Comparison of ENCODE assay signal across 25 cellular contexts in the genomic region with DNA sequence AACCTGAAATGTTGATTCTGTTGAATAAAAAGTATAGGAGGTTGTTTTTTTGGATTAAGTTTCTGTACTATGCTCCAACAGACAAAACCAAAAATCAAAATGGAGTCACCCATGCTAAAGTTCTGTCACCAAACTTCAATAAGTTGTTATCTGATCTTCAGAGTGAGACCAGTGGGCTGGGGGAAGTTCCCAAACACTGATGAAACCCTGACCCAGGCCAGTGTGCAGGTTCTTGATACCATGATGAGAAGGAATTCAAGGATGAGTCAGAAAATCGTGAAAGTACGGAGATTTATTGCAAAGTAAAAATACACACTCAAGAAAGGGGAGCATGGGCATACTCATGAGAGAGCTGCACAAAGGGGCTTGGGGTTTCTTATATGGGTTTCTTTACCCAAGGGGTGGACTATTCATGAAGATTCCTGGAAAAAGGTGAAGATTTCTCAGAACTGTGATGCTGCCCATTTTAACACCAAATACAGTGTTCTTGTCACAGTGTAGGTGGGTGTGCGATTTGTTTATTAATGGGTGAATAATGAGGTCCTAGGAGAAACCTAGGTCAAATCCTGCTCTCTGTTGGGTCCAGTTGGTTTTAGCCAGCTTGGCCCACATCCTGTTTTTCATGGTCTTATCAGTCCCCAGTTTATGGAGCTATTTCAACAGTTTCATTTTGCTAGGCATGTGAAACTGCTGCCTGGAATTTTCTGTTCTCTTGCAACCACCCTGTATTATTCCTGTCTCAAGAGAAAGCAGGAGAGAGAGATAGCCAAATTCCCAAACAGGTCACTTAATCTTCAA. TPM values are rescaled to one million over a fixed set of nuclear protein-coding genes. Genes with fewer than 3 reads are reported as not detected.
DNase-seq lines count a peak whose midpoint lies in the region; ATAC-seq, FAIRE-seq and TF ChIP-seq lines count a peak whose summit lies in the region.
"Had no signal": no experiment of that assay in that cellular context is flagged by ENCODE, and none has a peak within 500 bp of the region (broad histone marks: within the 10 kb centered on the region; RNA-seq: fewer than 3 reads in every experiment).

No MANE protein-coding gene starts in this region.

- TF ChIP-seq CTCF in Loucy (conservative IDR thresholded peaks at IDR 0.05; ENCODE audit: low read length) (no peak), K562 (IDR thresholded peaks at IDR 0.05 in 2 of 3, conservative IDR thresholded peaks at IDR 0.05 in 1 of 3; ENCODE audit: insufficient read depth in 2 of 3, low read depth in 1 of 3, low read length in 3 of 3) (no peak), uterus (IDR thresholded peaks at IDR 0.05) (no peak)

- no peak overlapping the region for H2BK120ac ChIP-seq in mesenchymal stem cell (ENCODE audit: low read depth, low read length)

- H3K27me3 ChIP-seq in Loucy (ENCODE audit: insufficient read depth, low read length, poor library complexity, severe bottlenecking) (no peaks in the 10 kb centered on the region), K562 (ENCODE audit: control insufficient read depth in 2 of 2, insufficient read depth in 2 of 2, low read length in 2 of 2) (no peaks in the 10 kb centered on the region), mesenchymal stem cell (ENCODE audit: control insufficient read depth in 1 of 2, insufficient read depth in 1 of 2, low read length in 2 of 2) (no peaks in the 10 kb centered on the region), uterus (no peaks in the 10 kb centered on the region)
- H3K27me3 ChIP-seq: stomach, transverse colon had no signal

- intact Hi-C loops in K562 (cut with micrococcal nuclease) (no loop called here), uterus (cut with DNase I; ENCODE audit: low total_unique reads) (no loop called here)

- no peaks in the 10 kb centered on the region for H3K79me1 ChIP-seq in mesenchymal stem cell (replicated peaks; ENCODE audit: low read length, poor library complexity, severe bottlenecking)

- no peak for TF ChIP-seq POLR2A in K562 (conservative IDR thresholded peaks at IDR 0.05)
- no peak for TF ChIP-seq POLR2A in uterus (IDR thresholded peaks at IDR 0.05)
- no peak for TF ChIP-seq POLR2A in GM18505 (IDR thresholded peaks at IDR 0.05; ENCODE audit: borderline replicate concordance, extremely low read depth, insufficient read depth, insufficient read length)

- no peaks in the 10 kb centered on the region for H3K79me2 ChIP-seq in Loucy (ENCODE audit: insufficient read depth, low read length)
- H3K79me2 ChIP-seq in K562 (ENCODE audit: control insufficient read depth, insufficient read depth, low read length), result no peaks in the 10 kb centered on the region

- POLR2A ChIA-PET in K562 (lab: Yijun Ruan, JAX), result interaction anchor here (0.6 kb wide), 1 partner anchor 762 kb away, joined by 3 read pairs; no protein-coding TSS in a partner anchor

- H2AFZ ChIP-seq in Loucy (ENCODE audit: low read length) (peak overlapping the region; percentile 41; the same call in 1 of the 2 replicates), K562 (ENCODE audit: low read depth, low read length) (peak overlapping the region; percentile 10; the same call in 1 of the 2 replicates), mesenchymal stem cell (ENCODE audit: low read depth, low read length) (peak overlapping the region; percentile 64)

- no peak overlapping the region for H3K14ac ChIP-seq in mesenchymal stem cell (ENCODE audit: low read length in 2 of 2)

- H3K18ac ChIP-seq in mesenchymal stem cell (ENCODE audit: low read depth in 1 of 2, low read length in 2 of 2), result no peak overlapping the region

- no peak overlapping the region for H3K23ac ChIP-seq in mesenchymal stem cell (ENCODE audit: low read length in 2 of 2)

- no peak overlapping the region for H4K91ac ChIP-seq in mesenchymal stem cell (ENCODE audit: low read length)

- H3K27ac ChIP-seq in K562 (ENCODE audit: extremely low read depth, low read depth, low read length) (no peak overlapping the region), mesenchymal stem cell (ENCODE audit: low read length, poor library complexity, severe bottlenecking) (no peak overlapping the region), uterus (no peak overlapping the region)
- H3K27ac ChIP-seq: lower lobe of right lung, stomach, transverse colon had no signal

- CTCF ChIA-PET in K562 (lab: Yijun Ruan, JAX; ENCODE audit: low intra/inter-chr PET ratio), result no interaction called here

- no peaks in the 10 kb centered on the region for H3K9me1 ChIP-seq in K562 (ENCODE audit: control insufficient read depth, insufficient read depth, low read length)

- TF ChIP-seq RAD21 in K562 (CRISPR knock-in tag; conservative IDR thresholded peaks at IDR 0.05 in 1 of 2, IDR thresholded peaks at IDR 0.05 in 1 of 2), result peak in 1 of 2 experiments; percentile 35; a peak in 1 of 4 replicates

- no peaks in the 10 kb centered on the region for H3F3A ChIP-seq in Loucy (ENCODE audit: low read depth)

- H3K9ac ChIP-seq in Loucy (ENCODE audit: low read depth, low read length, poor library complexity, severe bottlenecking), result no peak overlapping the region
- no peak overlapping the region for H3K9ac ChIP-seq in K562 (ENCODE audit: insufficient read depth in 1 of 2, low read depth in 2 of 2, low read length in 2 of 2)
- no peak overlapping the region for H3K9ac ChIP-seq in mesenchymal stem cell (ENCODE audit: low read length)

- H3K36me3 ChIP-seq in Loucy (ENCODE audit: insufficient read depth, low read length), result no peaks in the 10 kb centered on the region
- H3K36me3 ChIP-seq in K562 (ENCODE audit: control insufficient read depth, insufficient read depth, low read length), result no peaks in the 10 kb centered on the region
- no peaks in the 10 kb centered on the region for H3K36me3 ChIP-seq in mesenchymal stem cell (ENCODE audit: control insufficient read depth in 1 of 2, insufficient read depth in 2 of 2, low read depth in 1 of 2, low read length in 2 of 2)
- H3K36me3 ChIP-seq in uterus, result no peaks in the 10 kb centered on the region
- H3K36me3 ChIP-seq: lower lobe of right lung, stomach, transverse colon had no signal

- BruUV-seq in K562 (replicated peaks; lab: Mats Ljungman, UMichigan), result no TSS peak

- H4K20me1 ChIP-seq in Loucy (ENCODE audit: insufficient read depth, low read length, poor library complexity, severe bottlenecking) (no peaks in the 10 kb centered on the region), K562 (replicated peaks; ENCODE audit: control insufficient read depth, insufficient read depth, low read length) (no peaks in the 10 kb centered on the region)

- no peak; the same call in none of the 2 replicates for TF ChIP-seq EP300 in K562 (IDR thresholded peaks at IDR 0.05; ENCODE audit: low read length)

- H3K9me2 ChIP-seq in Loucy (replicated peaks; ENCODE audit: low read depth, low read length), result no peaks in the 10 kb centered on the region

- H3K4me2 ChIP-seq in Loucy (ENCODE audit: low read depth, low read length, poor library complexity, severe bottlenecking), result no peak overlapping the region
- 0 out of 2 replicates have a peak overlapping the region, but pooled peaks have one; percentile 9 for H3K4me2 ChIP-seq in K562 (ENCODE audit: insufficient read depth, low read length)
- no peak overlapping the region for H3K4me2 ChIP-seq in mesenchymal stem cell (ENCODE audit: low read length, poor library complexity, severe bottlenecking)

- ATAC-seq in K562, result peak; percentile 32
- no peak for ATAC-seq in GM18505 (IDR thresholded peaks at IDR 0.05; ENCODE audit: unreplicated experiment)
- ATAC-seq: lower lobe of right lung had no signal

- in situ Hi-C loops in K562 (cut with MboI), result no loop called here

- no peak overlapping the region for H3K4ac ChIP-seq in mesenchymal stem cell (ENCODE audit: low read depth in 1 of 2, low read length in 2 of 2)

- H4K8ac ChIP-seq in mesenchymal stem cell (ENCODE audit: low read length), result no peak overlapping the region

- H3K4me3 ChIP-seq in Loucy (ENCODE audit: low read length, poor library complexity, severe bottlenecking), result no peak overlapping the region
- no peak overlapping the region for H3K4me3 ChIP-seq in K562
- H3K4me3 ChIP-seq in mesenchymal stem cell (ENCODE audit: insufficient read depth in 1 of 2, low read depth in 1 of 2, low read length in 2 of 2), result no peak overlapping the region
- H3K4me3 ChIP-seq in uterus, result no peak overlapping the region
- H3K4me3 ChIP-seq: lower lobe of right lung, stomach, transverse colon had no signal

- no peak overlapping the region for H2BK12ac ChIP-seq in mesenchymal stem cell (ENCODE audit: low read length in 2 of 2)

- no peak overlapping the region for H2BK5ac ChIP-seq in mesenchymal stem cell (ENCODE audit: low read depth, low read length, poor library complexity, severe bottlenecking)

- H3K9me3 ChIP-seq in Loucy (ENCODE audit: insufficient read depth, low read depth, low read length), result no peaks in the 10 kb centered on the region
- H3K9me3 ChIP-seq in K562 (replicated peaks; ENCODE audit: control insufficient read depth, insufficient read depth, low read depth, low read length), result no peaks in the 10 kb centered on the region
- H3K9me3 ChIP-seq in mesenchymal stem cell (ENCODE audit: control insufficient read depth, low read length), result no peaks in the 10 kb centered on the region
- H3K9me3 ChIP-seq in uterus, result no peaks in the 10 kb centered on the region
- H3K9me3 ChIP-seq: lower lobe of right lung, stomach, transverse colon had no signal

- 7% methylated on average over 3 of the region's 3 CpGs for WGBS in K562 (ENCODE audit: insufficient coverage, low coverage, missing lambda C conversion rate)
- 69% methylated on average over 3 of the region's 3 CpGs for WGBS in mesenchymal stem cell

- FAIRE-seq in K562 (lab: Jason Lieb, UNC), result no peak
- FAIRE-seq: GM18507, islet of Langerhans had no signal

- no peak overlapping the region for H2BK15ac ChIP-seq in mesenchymal stem cell (ENCODE audit: low read depth, poor library complexity, severe bottlenecking)

- peak; percentile 41 for DNase-seq in EH (ENCODE audit: low read depth)
- DNase-seq in K562 (ENCODE audit: extremely low read depth in 1 of 4, low spot score in 3 of 4), result peak in 1 of 4 experiments; percentile 43
- peak; percentile 40 for DNase-seq in mesenchymal stem cell
- no peak for DNase-seq in uterus
- no peak for DNase-seq in SW480 (ENCODE audit: low spot score)
- DNase-seq in GDM1 (lab: John Stamatoyannopoulos, UW), result no peak
- DNase-seq: activated CD4-positive, CD25-positive, alpha-beta regulatory T cell treated with anti-CD3 and anti-CD28 coated beads, Interleukin-2, amount 50 U/mL, for 72 hours; activated CD8-positive, alpha-beta memory T cell treated with anti-CD3 and anti-CD28 coated beads for 24 hours; activated naive CD4-positive, alpha-beta T cell treated with anti-CD3 and anti-CD28 coated beads, Interleukin-2, amount 50 U/mL, for 16 hours; activated T-cell treated with anti-CD3 and anti-CD28 coated beads, Interleukin-2, amount 50 U/mL, for 48 hours; aorta; CD8-positive, alpha-beta memory T cell; DMS79; Karpas-422; lower lobe of right lung; NCI-H1105 treated with DMSO at 0.1 percent for 48 hours; NCI-H2107; NCI-H524 treated with DMSO at 0.1 percent for 48 hours; stimulated activated CD4-positive, alpha-beta T cell treated with anti-CD3 and anti-CD28 coated beads, Interleukin-4, amount 100 ng/mL, for 4 hours; stomach; transverse colon had no signal

- no peaks in the 10 kb centered on the region for H3K4me1 ChIP-seq in Loucy (ENCODE audit: insufficient read depth, low read length, poor library complexity, severe bottlenecking)
- peaks cover 0 to 12% of the 10 kb centered on the region in 2 experiments; a peak in 3 of 5 replicates for H3K4me1 ChIP-seq in K562 (replicated peaks in 1 of 2; ENCODE audit: control insufficient read depth in 2 of 2, insufficient read depth in 2 of 2, low read length in 2 of 2)
- no peaks in the 10 kb centered on the region for H3K4me1 ChIP-seq in mesenchymal stem cell (ENCODE audit: control insufficient read depth, insufficient read depth, low read depth, low read length)
- H3K4me1 ChIP-seq in uterus, result no peaks in the 10 kb centered on the region
- H3K4me1 ChIP-seq: lower lobe of right lung, transverse colon had no signal

- H2AK5ac ChIP-seq in mesenchymal stem cell (ENCODE audit: low read length, severe bottlenecking), result no peak overlapping the region

RNA-seq across cellular contexts. Expression of a gene that starts 27.5 kb away (rescaled TPM):
- total RNA-seq in K562 (2011; cell fraction: chromatin; rRNA removed; ENCODE audit: low replicate concordance), result 7.0 and 7.7 TPM in 2 replicates
- 3.3 and 3.8 TPM in 2 replicates for total RNA-seq in K562 (2011; cell fraction: nucleolus; rRNA removed)
- total RNA-seq in K562 (2011; cell fraction: nucleoplasm; rRNA removed), result 4.1 and 5.4 TPM in 2 replicates
- total RNA-seq in K562 (2014; rRNA removed), result 2.1 and 3.6 TPM in 2 replicates
- 4.7 and 5.0 TPM in 2 replicates for total RNA-seq in K562 (2014; rRNA removed; fragmentation: Illumina TruSeq; extraction: Trizol)
- total RNA-seq in K562 (2015; rRNA removed; fragmentation: Illumina TruSeq; extraction: Trizol), result 3.6 and 4.0 TPM in 2 replicates
- 4.5 and 5.0 TPM in 2 replicates for total RNA-seq in K562 (2021)
- polyA plus RNA-seq in K562 (2011; rRNA removed), result 6.0 and 11.8 TPM in 2 replicates
- 3.4 and 9.1 TPM in 2 replicates for polyA plus RNA-seq in K562 (2011; cell fraction: cytosol; rRNA removed)
- polyA plus RNA-seq in K562 (2011; cell fraction: nucleus; rRNA removed), result 1.5 and 4.8 TPM in 2 replicates
- 2.2 and 2.5 TPM in 2 replicates for polyA plus RNA-seq in K562 (2012)
- polyA plus RNA-seq in K562 (2014; fragmentation: Illumina TruSeq; extraction: Trizol), result 3.5 and 3.9 TPM in 2 replicates
- 1 to 10 TPM in 1 of 2 experiments, under 1 TPM in 1; 0.99 to 1.2 TPM for polyA plus RNA-seq in K562 (2014; fragmentation: Nextera tagmentation; extraction: Ambion mirVana)
- 3.6 and 3.8 TPM in 2 replicates for polyA plus RNA-seq in K562 (2014; rRNA removed)
- polyA minus RNA-seq in K562 (2011; rRNA and poly(A)+ RNA removed), result 6.9 and 16.9 TPM in 2 replicates
- polyA minus RNA-seq in K562 (2011; cell fraction: cytosol; rRNA and poly(A)+ RNA removed), result 2.9 and 7.9 TPM in 2 replicates
- polyA minus RNA-seq in K562 (2011; cell fraction: nucleus; rRNA and poly(A)+ RNA removed), result 1.5 and 6.8 TPM in 2 replicates
- polyA plus RNA-seq in mesenchymal stem cell (2013, experiment 1 of 2), result 9.2 TPM
- 9.0 TPM for polyA plus RNA-seq in mesenchymal stem cell (2013, experiment 2 of 2)
- 10 to 100 TPM; 14.4 to 37.0 (median 26.5) TPM for total RNA-seq in uterus
- polyA plus RNA-seq: CD8-positive, alpha-beta memory T cell had no signal

RNA-seq across cellular contexts. Expression of a gene that starts 41.1 kb away (rescaled TPM):
- total RNA-seq in K562 (2011; cell fraction: chromatin; rRNA removed; ENCODE audit: low replicate concordance), result 0.60 and 1.1 TPM in 2 replicates
- 0.83 and 1.2 TPM in 2 replicates for total RNA-seq in K562 (2011; cell fraction: nucleolus; rRNA removed)
- 1.1 and 1.3 TPM in 2 replicates for total RNA-seq in K562 (2011; cell fraction: nucleoplasm; rRNA removed)
- total RNA-seq in K562 (2014; rRNA removed), result 0.37 and 0.68 TPM in 2 replicates
- total RNA-seq in K562 (2014; rRNA removed; fragmentation: Illumina TruSeq; extraction: Trizol), result 1.0 and 1.2 TPM in 2 replicates
- total RNA-seq in K562 (2015; rRNA removed; fragmentation: Illumina TruSeq; extraction: Trizol), result 0.18 and 0.53 TPM in 2 replicates
- total RNA-seq in K562 (2021), result 0.60 and 1.4 TPM in 2 replicates
- 0.96 and 1.0 TPM in 2 replicates for polyA plus RNA-seq in K562 (2011; rRNA removed)
- 0.39 and 0.52 TPM in 2 replicates for polyA plus RNA-seq in K562 (2011; cell fraction: cytosol; rRNA removed)
- 0.41 and 0.71 TPM in 2 replicates for polyA plus RNA-seq in K562 (2011; cell fraction: nucleus; rRNA removed)
- polyA plus RNA-seq in K562 (2012), result 0.39 and 0.83 TPM in 2 replicates
- 0.73 and 0.77 TPM in 2 replicates for polyA plus RNA-seq in K562 (2014; fragmentation: Illumina TruSeq; extraction: Trizol)
- 1 to 10 TPM; 1.0 to 1.7 TPM for polyA plus RNA-seq in K562 (2014; fragmentation: Nextera tagmentation; extraction: Ambion mirVana)
- polyA plus RNA-seq in K562 (2014; rRNA removed), result 0.69 and 0.82 TPM in 2 replicates
- polyA minus RNA-seq in K562 (2011; rRNA and poly(A)+ RNA removed), result 0.88 and 1.3 TPM in 2 replicates
- 0.38 TPM in 1 of 2 replicates, not detected in the other for polyA minus RNA-seq in K562 (2011; cell fraction: cytosol; rRNA and poly(A)+ RNA removed)
- polyA minus RNA-seq in K562 (2011; cell fraction: nucleus; rRNA and poly(A)+ RNA removed), result 0.56 and 0.67 TPM in 2 replicates
- 1.1 TPM for polyA plus RNA-seq in mesenchymal stem cell (2013, experiment 1 of 2)
- 1.1 TPM for polyA plus RNA-seq in mesenchymal stem cell (2013, experiment 2 of 2)
- 10 to 100 TPM in 1 of 4 donors, 1 to 10 TPM in 3; 1.3 to 27.6 (median 5.6) TPM for total RNA-seq in uterus

Comparison
In these comparisons a context has a peak if more than half of its experiments do, and no peak if none do; other contexts are left out.
1. DNase-seq: peak in EH (single experiment) and mesenchymal stem cell (single experiment); none in uterus (0 of 2), SW480 (single experiment) and GDM1 (single experiment).
2. H2AFZ ChIP-seq: peak in every context shown above with its lines; median percentile 64 in mesenchymal stem cell; 41 in Loucy; 10 in K562.